Comparison of ENCODE assay signal across 8 cellular contexts in genomic region chr6:31791324-31792089, GRCh38. TPM values are rescaled to one million over a fixed set of nuclear protein-coding genes. Genes with fewer than 3 reads are reported as not detected.
DNase-seq lines count a peak whose midpoint lies in the region; TF ChIP-seq lines count a peak whose summit lies in the region.

No MANE protein-coding gene starts in this region.

- H3K4me3 Mint-ChIP-seq in CD8-positive, alpha-beta memory T cell = peak overlapping the region in 1 of 7 donors; percentile 65

- H3K27me3 ChIP-seq in CD8-positive, alpha-beta memory T cell (ENCODE audit: insufficient read depth, low read length, poor library complexity, severe bottlenecking) = no peaks in the 10 kb centered on the region

- H3K9me3 ChIP-seq in CD8-positive, alpha-beta memory T cell (ENCODE audit: low read length) = no peaks in the 10 kb centered on the region

- H3K4me3 ChIP-seq in CD8-positive, alpha-beta memory T cell (ENCODE audit: low read length) = no peak overlapping the region
- H3K4me3 ChIP-seq in GM12875 (ENCODE audit: low read depth, low read length) = no peak overlapping the region

- H3K27me3 Mint-ChIP-seq in CD8-positive, alpha-beta memory T cell = no peaks in the 10 kb centered on the region

- H3K9me3 Mint-ChIP-seq in CD8-positive, alpha-beta memory T cell = no peaks in the 10 kb centered on the region

- DNase-seq in CD8-positive, alpha-beta memory T cell = peak in 1 of 5 donors; percentile 28
- peak; percentile 60 for DNase-seq in NCI-H748 (lab: John Stamatoyannopoulos, UW; ENCODE audit: unreplicated experiment)
- peak; percentile 57 for DNase-seq in astrocyte of the hippocampus (ENCODE audit: low read depth, low spot score)
- DNase-seq in kidney glomerular epithelial cell (lab: John Stamatoyannopoulos, UW) = peak; percentile 34
- DNase-seq in ureter (ENCODE audit: low spot score) = peak; percentile 60
- no peak for DNase-seq in cerebellar nuclear complex (lab: John Stamatoyannopoulos, UW)
- no peak for DNase-seq in UCSD-AML1 (lab: John Stamatoyannopoulos, UW; ENCODE audit: unreplicated experiment)

- peaks cover 3 to 38% (median 5%) of the 10 kb centered on the region in 3 donors for H3K36me3 Mint-ChIP-seq in CD8-positive, alpha-beta memory T cell

- no peak overlapping the region for H3K27ac ChIP-seq in CD8-positive, alpha-beta memory T cell (ENCODE audit: low read depth, low read length)

- TF ChIP-seq CTCF in GM12875 (IDR thresholded peaks at IDR 0.05; ENCODE audit: borderline replicate concordance, insufficient read depth, low read depth, low read length) = peak; percentile 69

- CTCF ChIA-PET in CD8-positive, alpha-beta memory T cell (lab: Charles Lee) = interaction anchor here (0.6 to 2.5 kb wide), 9 partner anchors 9 to 61 kb away, joined by 3 to 7 read pairs (median 4); partner anchors contain the start of genes HSPA1B, LSM2 and VWA7

- H3K36me3 ChIP-seq in CD8-positive, alpha-beta memory T cell (ENCODE audit: insufficient read depth, low read length) = peaks cover 4% of the 10 kb centered on the region

- H3K4me1 Mint-ChIP-seq in CD8-positive, alpha-beta memory T cell = peaks cover 25 to 39% (median 28%) of the 10 kb centered on the region in 3 donors

- POLR2A ChIA-PET in CD8-positive, alpha-beta memory T cell (lab: Charles Lee) = interaction anchor here (0.6 kb wide), 2 partner anchors 58 to 67 kb away, joined by 3 to 4 read pairs; no protein-coding TSS in a partner anchor

- peaks cover 27% of the 10 kb centered on the region for H3K4me1 ChIP-seq in CD8-positive, alpha-beta memory T cell (ENCODE audit: insufficient read depth, low read length)

- H3K27ac Mint-ChIP-seq in CD8-positive, alpha-beta memory T cell = peak overlapping the region in 7 of 8 donors; percentile 49 to 78 (median 64)

RNA-seq across cellular contexts. Expression of gene VARS1, which starts 4.0 kb away (rescaled TPM):
- total RNA-seq in CD8-positive, alpha-beta memory T cell = 100 to 1,000 TPM; 179 to 180 TPM
- polyA plus RNA-seq in CD8-positive, alpha-beta memory T cell = 47.5 TPM
- 105 TPM for total RNA-seq in ureter

RNA-seq across cellular contexts. Expression of gene VWA7, which starts 14.4 kb away (rescaled TPM):
- 1 to 10 TPM; 1.4 to 1.7 TPM for total RNA-seq in CD8-positive, alpha-beta memory T cell
- polyA plus RNA-seq in CD8-positive, alpha-beta memory T cell = 2.5 TPM
- 5.5 TPM for total RNA-seq in ureter

RNA-seq across cellular contexts. Expression of gene LSM2, which starts 15.3 kb away (rescaled TPM):
- 100 to 1,000 TPM; 160 to 172 TPM for total RNA-seq in CD8-positive, alpha-beta memory T cell
- 80.8 TPM for polyA plus RNA-seq in CD8-positive, alpha-beta memory T cell
- total RNA-seq in ureter = 35.6 TPM

RNA-seq across cellular contexts. Expression of gene HSPA1L, which starts 23.6 kb away (rescaled TPM):
- total RNA-seq in CD8-positive, alpha-beta memory T cell = 1 to 10 TPM; 3.5 to 3.8 TPM
- 3.0 TPM for polyA plus RNA-seq in CD8-positive, alpha-beta memory T cell
- 1.7 TPM for total RNA-seq in ureter

RNA-seq across cellular contexts. Expression of gene HSPA1A, which starts 23.8 kb away (rescaled TPM):
- total RNA-seq in CD8-positive, alpha-beta memory T cell = 10 to 100 TPM; 64.8 to 70.1 TPM
- polyA plus RNA-seq in CD8-positive, alpha-beta memory T cell = 34.1 TPM
- total RNA-seq in ureter = 191 TPM

Comparison
In these comparisons a context has a peak if more than half of its experiments do, and no peak if none do; other contexts are left out.
1. DNase-seq: peak in NCI-H748 (single experiment), astrocyte of the hippocampus (single experiment), kidney glomerular epithelial cell (single experiment) and ureter (single experiment); none in cerebellar nuclear complex (0 of 2) and UCSD-AML1 (single experiment).